In genomic region chr3:53137221-53137620, GRCh38 we compare ENCODE assay signal across 19 cellular contexts.
"Had no signal": no experiment of that assay in that cellular context is flagged by ENCODE, and none has a peak within 500 bp of the region (broad histone marks: within the 10 kb centered on the region; RNA-seq: fewer than 3 reads in every experiment).

No MANE protein-coding gene starts in this region.

- H3K4me3 Mint-ChIP-seq: activated T-cell treated with anti-CD3 and anti-CD28 coated beads, Interleukin-2, amount 50 U/mL, for 24 hours; endodermal cell; memory B cell; naive thymus-derived CD8-positive, alpha-beta T cell had no signal

- H3K4me3 ChIP-seq: cardiac muscle cell, dorsolateral prefrontal cortex, right atrium auricular region had no signal

- H3K27me3 Mint-ChIP-seq: activated T-cell treated with anti-CD3 and anti-CD28 coated beads, Interleukin-2, amount 50 U/mL, for 24 hours; memory B cell; naive thymus-derived CD8-positive, alpha-beta T cell; progenitor cell of endocrine pancreas had no signal

- H3K4me1 Mint-ChIP-seq: endodermal cell had no signal

- DNase-seq: activated CD4-positive, alpha-beta T cell treated with anti-CD3 and anti-CD28 coated beads, Interleukin-2, amount 50 U/mL, for 48 hours; activated CD4-positive, CD25-positive, alpha-beta regulatory T cell treated with anti-CD3 and anti-CD28 coated beads, Interleukin-2, amount 50 U/mL, for 72 hours; activated naive CD4-positive, alpha-beta T cell treated with anti-CD3 and anti-CD28 coated beads, Interleukin-2, amount 50 U/mL, for 16 hours; activated T-cell treated with anti-CD3 and anti-CD28 coated beads, Interleukin-2, amount 50 U/mL, for 24 hours; dorsolateral prefrontal cortex; endodermal cell; head of caudate nucleus; kidney glomerular epithelial cell; left ventricle myocardium superior; naive thymus-derived CD8-positive, alpha-beta T cell; nucleus accumbens; stimulated activated CD4-positive, alpha-beta T cell treated with anti-CD3 and anti-CD28 coated beads, Interleukin-4, amount 100 ng/mL, for 24 hours; stimulated activated naive CD4-positive, alpha-beta T cell treated with Interleukin-2 at 50 U/mL for 16 hours; substantia nigra; T-helper 9 cell had no signal

- H3K27ac ChIP-seq: cardiac muscle cell, dorsolateral prefrontal cortex, right atrium auricular region had no signal

- H3K9me3 ChIP-seq: right atrium auricular region had no signal

- H3K9me3 Mint-ChIP-seq: activated T-cell treated with anti-CD3 and anti-CD28 coated beads, Interleukin-2, amount 50 U/mL, for 24 hours; endodermal cell; memory B cell; naive thymus-derived CD8-positive, alpha-beta T cell had no signal

- H3K27me3 ChIP-seq: dorsolateral prefrontal cortex, right atrium auricular region had no signal

- H3K36me3 ChIP-seq: cardiac muscle cell, right atrium auricular region had no signal

- H3K27ac Mint-ChIP-seq: activated T-cell treated with anti-CD3 and anti-CD28 coated beads, Interleukin-2, amount 50 U/mL, for 24 hours; endodermal cell; memory B cell; naive thymus-derived CD8-positive, alpha-beta T cell; progenitor cell of endocrine pancreas had no signal

- H3K36me3 Mint-ChIP-seq: memory B cell; naive thymus-derived CD8-positive, alpha-beta T cell had no signal
